15 cellular contexts compared by ENCODE assay signal in genomic region chr4:8283161-8283560, GRCh38. TPM values are rescaled to one million over a fixed set of nuclear protein-coding genes. Genes with fewer than 3 reads are reported as not detected.
"Had no signal": no experiment of that assay in that cellular context is flagged by ENCODE, and none has a peak within 500 bp of the region (broad histone marks: within the 10 kb centered on the region; RNA-seq: fewer than 3 reads in every experiment).

No MANE protein-coding gene starts in this region.

- H3K27me3 Mint-ChIP-seq: activated naive CD4-positive, alpha-beta T cell treated with anti-CD3 and anti-CD28 coated beads, Interleukin-2, amount 50 U/mL, for 24 hours; naive thymus-derived CD8-positive, alpha-beta T cell had no signal

- H3K27ac ChIP-seq: body of pancreas, ovary, skin epidermis, tibial artery had no signal

- H3K4me1 Mint-ChIP-seq: endodermal cell had no signal

- H3K9me3 ChIP-seq: body of pancreas, mucosa of descending colon, ovary, tibial artery, vagina had no signal

- H3K9me3 Mint-ChIP-seq: activated naive CD4-positive, alpha-beta T cell treated with anti-CD3 and anti-CD28 coated beads, Interleukin-2, amount 50 U/mL, for 24 hours; dendritic cell treated with granulocyte-macrophage colony-stimulating factor and Interleukin-4, amounts not matched to agents 40 ng/mL and 50 ng/mL, for 4 days; endodermal cell; immature natural killer cell; naive thymus-derived CD8-positive, alpha-beta T cell had no signal

- H3K4me3 ChIP-seq: body of pancreas, mucosa of descending colon, ovary, skin epidermis, tibial artery, vagina had no signal

- H3K27me3 ChIP-seq: body of pancreas, ovary, vagina had no signal

- H3K4me1 ChIP-seq: body of pancreas had no signal

- H3K36me3 ChIP-seq: ovary, tibial artery had no signal

- DNase-seq: activated effector memory CD4-positive, alpha-beta T cell treated with Interleukin-2 at 50 U/mL for 16 hours; body of pancreas; cerebellar nuclear complex; immature natural killer cell; left colon; T-helper 2 cell; tibial artery had no signal

- ATAC-seq: left colon; mucosa of descending colon; naive thymus-derived CD8-positive, alpha-beta T cell had no signal

- H3K27ac Mint-ChIP-seq: activated naive CD4-positive, alpha-beta T cell treated with anti-CD3 and anti-CD28 coated beads, Interleukin-2, amount 50 U/mL, for 24 hours; dendritic cell treated with granulocyte-macrophage colony-stimulating factor and Interleukin-4, amounts not matched to agents 40 ng/mL and 50 ng/mL, for 4 days; endodermal cell; immature natural killer cell; naive thymus-derived CD8-positive, alpha-beta T cell had no signal

- H3K36me3 Mint-ChIP-seq: activated naive CD4-positive, alpha-beta T cell treated with anti-CD3 and anti-CD28 coated beads, Interleukin-2, amount 50 U/mL, for 24 hours; immature natural killer cell; naive thymus-derived CD8-positive, alpha-beta T cell had no signal

- H3K4me3 Mint-ChIP-seq: activated naive CD4-positive, alpha-beta T cell treated with anti-CD3 and anti-CD28 coated beads, Interleukin-2, amount 50 U/mL, for 24 hours; dendritic cell treated with granulocyte-macrophage colony-stimulating factor and Interleukin-4, amounts not matched to agents 40 ng/mL and 50 ng/mL, for 4 days; endodermal cell; immature natural killer cell; naive thymus-derived CD8-positive, alpha-beta T cell had no signal

RNA-seq across cellular contexts. Expression of gene HTRA3, which starts 13.6 kb away (rescaled TPM):
- total RNA-seq: naive thymus-derived CD8-positive, alpha-beta T cell had no signal
- polyA plus RNA-seq: immature natural killer cell; naive thymus-derived CD8-positive, alpha-beta T cell had no signal
